ENCODE assay signal across 8 cellular contexts in the genomic region with DNA sequence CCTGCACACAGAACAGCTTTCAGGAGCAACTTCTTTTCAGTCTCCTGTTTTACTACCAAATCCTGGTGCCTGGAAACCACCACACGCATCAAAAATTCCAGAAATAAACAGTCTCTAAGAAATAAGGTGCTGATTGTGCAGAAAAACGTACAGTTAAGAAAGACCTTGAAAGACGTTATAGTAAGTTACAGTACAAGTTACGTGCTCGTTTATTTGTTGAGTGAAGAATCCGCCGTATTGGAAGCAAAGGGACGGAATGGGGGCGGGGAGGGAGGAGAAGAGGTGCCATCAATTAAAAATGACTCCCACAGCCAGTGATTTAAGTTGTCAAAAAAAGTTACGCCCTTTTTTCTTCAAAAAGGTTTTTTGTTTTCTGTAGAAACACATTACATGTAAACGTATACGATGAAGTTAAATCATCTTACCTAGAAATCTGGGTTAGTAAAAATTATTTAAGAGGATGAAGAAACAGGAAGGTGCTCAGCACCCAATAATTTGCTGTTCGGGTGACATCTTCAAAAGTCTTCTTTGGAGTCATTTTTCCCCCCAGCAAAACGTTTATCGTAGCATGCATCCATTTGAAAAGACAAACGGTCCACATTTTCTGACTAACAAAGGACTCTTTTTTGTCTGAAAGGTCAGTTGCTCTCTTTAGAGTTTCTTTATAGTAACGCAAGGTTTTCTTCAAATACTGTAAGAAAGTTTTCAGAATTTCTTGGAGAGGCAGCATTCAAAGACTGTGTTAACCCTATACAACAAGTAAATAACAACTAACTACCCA. TPM values are rescaled to one million over a fixed set of nuclear protein-coding genes. Genes with fewer than 3 reads are reported as not detected.
A peak's percentile ranks its signal among the peaks of the same experiment; 100 is the strongest.
DNase-seq lines count a peak whose midpoint lies in the region; ATAC-seq, FAIRE-seq and TF ChIP-seq lines count a peak whose summit lies in the region.

No MANE protein-coding gene starts in this region.

- TF ChIP-seq POLR2A in K562 (conservative IDR thresholded peaks at IDR 0.05), result no peak

- no peak overlapping the region for H3K4me2 ChIP-seq in K562 (ENCODE audit: insufficient read depth, low read length)

- in situ Hi-C loops in K562 (cut with MboI), result no loop called here

- peak overlapping the region; percentile 83 for H3K4me3 Mint-ChIP-seq in activated naive CD4-positive, alpha-beta T cell treated with anti-CD3 and anti-CD28 coated beads, Interleukin-2, amount 10 ng/mL, durations not matched to agents 7 days and 5 days
- H3K4me3 Mint-ChIP-seq in type B pancreatic cell, result peak overlapping the region; percentile 96

- ATAC-seq in K562, result no peak
- ATAC-seq in lower lobe of right lung, result no peak

- H4K20me1 ChIP-seq in K562 (replicated peaks; ENCODE audit: control insufficient read depth, insufficient read depth, low read length), result no peaks in the 10 kb centered on the region

- no peaks in the 10 kb centered on the region for H3K9me3 Mint-ChIP-seq in activated naive CD4-positive, alpha-beta T cell treated with anti-CD3 and anti-CD28 coated beads, Interleukin-2, amount 10 ng/mL, durations not matched to agents 7 days and 5 days
- no peaks in the 10 kb centered on the region for H3K9me3 Mint-ChIP-seq in type B pancreatic cell

- H2AFZ ChIP-seq in K562 (ENCODE audit: low read depth, low read length), result 0 out of 2 replicates have a peak overlapping the region, but pooled peaks have one; percentile 8

- CTCF ChIA-PET in activated naive CD4-positive, alpha-beta T cell treated with anti-CD3 and anti-CD28 coated beads, Interleukin-2, amount 10 ng/mL, durations not matched to agents 7 days and 5 days (lab: Charles Lee), result no interaction called here
- CTCF ChIA-PET in K562 (lab: Yijun Ruan, JAX; ENCODE audit: low intra/inter-chr PET ratio), result no interaction called here

- no peak for DNase-seq in activated naive CD4-positive, alpha-beta T cell treated with anti-CD3 and anti-CD28 coated beads, Interleukin-2, amount 10 ng/mL, durations not matched to agents 7 days and 5 days
- DNase-seq in activated naive CD4-positive, alpha-beta T cell treated with Interleukin-2 at 50 U/mL for 16 hours, result no peak
- DNase-seq in K562 (ENCODE audit: extremely low read depth in 1 of 4, low spot score in 3 of 4), result no peak
- DNase-seq in lower lobe of right lung, result no peak
- DNase-seq in type B pancreatic cell (ENCODE audit: extremely low spot score, unreplicated experiment), result no peak
- no peak for DNase-seq in occipital lobe (lab: John Stamatoyannopoulos, UW)
- DNase-seq in NCI-H128 (lab: John Stamatoyannopoulos, UW; ENCODE audit: unreplicated experiment), result no peak
- no peak for DNase-seq in KG1 (lab: John Stamatoyannopoulos, UW)

- BruUV-seq in K562 (replicated peaks; lab: Mats Ljungman, UMichigan), result no TSS peak

- H3K4me3 ChIP-seq in K562 (no peak overlapping the region), lower lobe of right lung (peak overlapping the region; percentile 79)

- H3K9me3 ChIP-seq in K562 (replicated peaks; ENCODE audit: control insufficient read depth, insufficient read depth, low read depth, low read length) (no peaks in the 10 kb centered on the region), lower lobe of right lung (no peaks in the 10 kb centered on the region)

- H3K27ac ChIP-seq in K562 (ENCODE audit: extremely low read depth, low read depth, low read length) (no peak overlapping the region), lower lobe of right lung (peak overlapping the region; percentile 94)

- 11% methylated on average over 17 of the region's 17 CpGs for WGBS in K562 (ENCODE audit: insufficient coverage, low coverage, missing lambda C conversion rate)

- no peak for TF ChIP-seq CTCF in K562 (IDR thresholded peaks at IDR 0.05 in 2 of 3, conservative IDR thresholded peaks at IDR 0.05 in 1 of 3; ENCODE audit: insufficient read depth in 2 of 3, low read depth in 1 of 3, low read length in 3 of 3)
- no peak for TF ChIP-seq CTCF in lower lobe of right lung (IDR thresholded peaks at IDR 0.05)
- TF ChIP-seq CTCF in type B pancreatic cell (conservative IDR thresholded peaks at IDR 0.05), result no peak

- no peak for TF ChIP-seq RAD21 in K562 (CRISPR knock-in tag; conservative IDR thresholded peaks at IDR 0.05 in 1 of 2, IDR thresholded peaks at IDR 0.05 in 1 of 2)

- H3K27ac Mint-ChIP-seq in activated naive CD4-positive, alpha-beta T cell treated with anti-CD3 and anti-CD28 coated beads, Interleukin-2, amount 10 ng/mL, durations not matched to agents 7 days and 5 days, result no peak overlapping the region
- peak overlapping the region; percentile 90 for H3K27ac Mint-ChIP-seq in type B pancreatic cell

- H3K9ac ChIP-seq in K562 (ENCODE audit: insufficient read depth in 1 of 2, low read depth in 2 of 2, low read length in 2 of 2), result no peak overlapping the region

- H3K36me3 Mint-ChIP-seq in activated naive CD4-positive, alpha-beta T cell treated with anti-CD3 and anti-CD28 coated beads, Interleukin-2, amount 10 ng/mL, durations not matched to agents 7 days and 5 days, result no peaks in the 10 kb centered on the region
- H3K36me3 Mint-ChIP-seq in type B pancreatic cell, result no peaks in the 10 kb centered on the region

- FAIRE-seq in K562 (lab: Jason Lieb, UNC), result no peak

- H3K27me3 ChIP-seq in K562 (ENCODE audit: control insufficient read depth in 2 of 2, insufficient read depth in 2 of 2, low read length in 2 of 2), result no peaks in the 10 kb centered on the region; a peak in 2 of 5 replicates
- H3K27me3 ChIP-seq in lower lobe of right lung (ENCODE audit: low read depth), result peaks cover 20% of the 10 kb centered on the region

- peaks cover 26% of the 10 kb centered on the region for H3K4me1 Mint-ChIP-seq in activated naive CD4-positive, alpha-beta T cell treated with anti-CD3 and anti-CD28 coated beads, Interleukin-2, amount 10 ng/mL, durations not matched to agents 7 days and 5 days
- H3K4me1 Mint-ChIP-seq in type B pancreatic cell (ENCODE audit: unreplicated experiment), result peaks cover 26% of the 10 kb centered on the region

- no peaks in the 10 kb centered on the region for H3K9me1 ChIP-seq in K562 (ENCODE audit: control insufficient read depth, insufficient read depth, low read length)

- peaks cover 44% of the 10 kb centered on the region for H3K27me3 Mint-ChIP-seq in activated naive CD4-positive, alpha-beta T cell treated with anti-CD3 and anti-CD28 coated beads, Interleukin-2, amount 10 ng/mL, durations not matched to agents 7 days and 5 days
- peaks cover 9% of the 10 kb centered on the region for H3K27me3 Mint-ChIP-seq in type B pancreatic cell

- H3K4me1 ChIP-seq in K562 (replicated peaks in 1 of 2; ENCODE audit: control insufficient read depth in 2 of 2, insufficient read depth in 2 of 2, low read length in 2 of 2) (peaks cover 0 to 11% of the 10 kb centered on the region in 2 experiments; a peak in 2 of 5 replicates), lower lobe of right lung (peaks cover 48% of the 10 kb centered on the region)

- intact Hi-C loops in K562 (cut with micrococcal nuclease) (no loop called here), lower lobe of right lung (cut with DNase I) (no loop called here)

- H3K79me2 ChIP-seq in K562 (ENCODE audit: control insufficient read depth, insufficient read depth, low read length), result no peaks in the 10 kb centered on the region

- no peak for TF ChIP-seq EP300 in K562 (IDR thresholded peaks at IDR 0.05; ENCODE audit: low read length)

- POLR2A ChIA-PET in K562 (lab: Yijun Ruan, JAX), result no interaction called here

- H3K36me3 ChIP-seq in K562 (ENCODE audit: control insufficient read depth, insufficient read depth, low read length), result no peaks in the 10 kb centered on the region
- no peaks in the 10 kb centered on the region for H3K36me3 ChIP-seq in lower lobe of right lung

TF ChIP-seq in K562, 482 proteins besides CTCF, POLR2A, EP300 and RAD21 (continues in another document):
- TF ChIP-seq FOXJ2 (tag; IDR thresholded peaks at IDR 0.05) (no peak), ZNF316 (IDR thresholded peaks at IDR 0.05) (peak; percentile 37; the same call in 1 of the 2 replicates), C11orf30 (IDR thresholded peaks at IDR 0.05; ENCODE audit: low read depth) (0 out of 2 replicates have a peak, but pooled peaks have one; percentile 39), MAFF (IDR thresholded peaks at IDR 0.05; ENCODE audit: low read length) (peak; percentile 9; the same call in 1 of the 2 replicates), NR4A1 (CRISPR knock-in tag; IDR thresholded peaks at IDR 0.05) (no peak), NR4A1 (tag; IDR thresholded peaks at IDR 0.05) (no peak), SIX5 (IDR thresholded peaks at IDR 0.05; ENCODE audit: borderline replicate concordance in 1 of 2, insufficient read depth in 1 of 2, low read depth in 1 of 2, low read length in 2 of 2) (no peak), SIN3B (IDR thresholded peaks at IDR 0.05; ENCODE audit: low read depth) (no peak)
- TF ChIP-seq, protein P1, sequence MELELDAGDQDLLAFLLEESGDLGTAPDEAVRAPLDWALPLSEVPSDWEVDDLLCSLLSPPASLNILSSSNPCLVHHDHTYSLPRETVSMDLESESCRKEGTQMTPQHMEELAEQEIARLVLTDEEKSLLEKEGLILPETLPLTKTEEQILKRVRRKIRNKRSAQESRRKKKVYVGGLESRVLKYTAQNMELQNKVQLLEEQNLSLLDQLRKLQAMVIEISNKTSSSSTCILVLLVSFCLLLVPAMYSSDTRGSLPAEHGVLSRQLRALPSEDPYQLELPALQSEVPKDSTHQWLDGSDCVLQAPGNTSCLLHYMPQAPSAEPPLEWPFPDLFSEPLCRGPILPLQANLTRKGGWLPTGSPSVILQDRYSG (tag; conservative IDR thresholded peaks at IDR 0.05; ENCODE audit: low read depth), result no peak

RNA-seq across cellular contexts. Expression of a gene that starts 0.8 kb away (rescaled TPM):
- total RNA-seq in K562 (2011; cell fraction: chromatin; rRNA removed; ENCODE audit: low replicate concordance), result not detected in 2 replicates
- not detected in 2 replicates for total RNA-seq in K562 (2011; cell fraction: nucleolus; rRNA removed)
- not detected in 2 replicates for total RNA-seq in K562 (2011; cell fraction: nucleoplasm; rRNA removed)
- 0.18 TPM in 1 of 2 replicates, not detected in the other for total RNA-seq in K562 (2014; rRNA removed)
- total RNA-seq in K562 (2014; rRNA removed; fragmentation: Illumina TruSeq; extraction: Trizol), result not detected in 2 replicates
- total RNA-seq in K562 (2015; rRNA removed; fragmentation: Illumina TruSeq; extraction: Trizol), result 0.11 TPM in 1 of 2 replicates, not detected in the other
- 0.22 and 0.33 TPM in 2 replicates for total RNA-seq in K562 (2021)
- not detected in 2 replicates for polyA plus RNA-seq in K562 (2011; rRNA removed)
- polyA plus RNA-seq in K562 (2011; cell fraction: cytosol; rRNA removed), result 0.04 TPM in 1 of 2 replicates, not detected in the other
- not detected in 2 replicates for polyA plus RNA-seq in K562 (2011; cell fraction: nucleus; rRNA removed)
- polyA plus RNA-seq in K562 (2012), result 0.03 and 0.36 TPM in 2 replicates
- not detected in 2 replicates for polyA plus RNA-seq in K562 (2014; fragmentation: Illumina TruSeq; extraction: Trizol)
- under 1 TPM in 1 of 2 experiments, not detected in 1; 0.06 TPM for polyA plus RNA-seq in K562 (2014; fragmentation: Nextera tagmentation; extraction: Ambion mirVana)
- not detected in 2 replicates for polyA plus RNA-seq in K562 (2014; rRNA removed)
- not detected in 2 replicates for polyA minus RNA-seq in K562 (2011; rRNA and poly(A)+ RNA removed)
- not detected in 2 replicates for polyA minus RNA-seq in K562 (2011; cell fraction: cytosol; rRNA and poly(A)+ RNA removed)
- polyA minus RNA-seq in K562 (2011; cell fraction: nucleus; rRNA and poly(A)+ RNA removed), result not detected in 2 replicates
- 35.7 TPM for total RNA-seq in lower lobe of right lung
- 31.0 and 36.4 TPM in 2 replicates for total RNA-seq in type B pancreatic cell (ENCODE audit: low replicate concordance)
- total RNA-seq in occipital lobe, result 64.3 TPM

Comparison
In these comparisons a context has a peak if more than half of its experiments do, and no peak if none do; other contexts are left out.
1. RNA of a gene that starts 0.8 kb away (total RNA-seq): 64.3 TPM in occipital lobe (single experiment), 31.0 to 36.4 TPM in type B pancreatic cell and 35.7 TPM in lower lobe of right lung (single experiment); 0.11 to 0.33 TPM in K562; every median in the first group is over 10 times any median in the second.